6 cellular contexts compared by ENCODE assay signal in genomic region chr3:130459944-130460343, GRCh38.
"Had no signal": no experiment of that assay in that cellular context is flagged by ENCODE, and none has a peak within 500 bp of the region (broad histone marks: within the 10 kb centered on the region; RNA-seq: fewer than 3 reads in every experiment).

No MANE protein-coding gene starts in this region.

- ATAC-seq: GM23338, HCT116, K562 had no signal

- DNase-seq: H9, HFFc6, IMR-90 had no signal

- H3K4me3 ChIP-seq: GM23338, K562 had no signal
